In genomic region chr20:51182571-51182970, GRCh38 we compare ENCODE assay signal across 28 cellular contexts.
"Had no signal": no experiment of that assay in that cellular context is flagged by ENCODE, and none has a peak within 500 bp of the region (broad histone marks: within the 10 kb centered on the region; RNA-seq: fewer than 3 reads in every experiment).

No MANE protein-coding gene starts in this region.

- H3K27ac ChIP-seq: adrenal gland, RWPE1, SJCRH30 had no signal

- H3K36me3 ChIP-seq: adrenal gland, SJCRH30 had no signal

- H3K4me3 ChIP-seq: adrenal gland, K562, SJCRH30 had no signal

- ATAC-seq: activated CD4-positive, alpha-beta T cell treated with anti-CD3 and anti-CD28 coated beads for 36 hours; activated T-helper 17 cell treated with anti-CD3 and anti-CD28 coated beads, Interleukin-2, amount 50 U/mL, for 72 hours; K562; Panc1; T-helper 17 cell had no signal

- DNase-seq: activated CD4-positive, alpha-beta memory T cell treated with anti-CD3 and anti-CD28 coated beads, Interleukin-2, amount 10 ng/mL, durations not matched to agents 7 days and 5 days; activated CD4-positive, alpha-beta T cell treated with anti-CD3 and anti-CD28 coated beads for 36 hours; activated CD4-positive, alpha-beta T cell treated with anti-CD3 and anti-CD28 coated beads, Interleukin-2, amount 50 U/mL, for 1 hour; activated CD4-positive, CD25-positive, alpha-beta regulatory T cell; activated gamma-delta T cell; activated naive CD4-positive, alpha-beta T cell treated with anti-CD3 and anti-CD28 coated beads, Interleukin-2, amount 50 U/mL, for 16 hours; activated naive CD8-positive, alpha-beta T cell treated with anti-CD3 and anti-CD28 coated beads, Interleukin-2, amount 10 ng/mL, durations not matched to agents 7 days and 5 days; activated T-cell treated with anti-CD3 and anti-CD28 coated beads for 4 hours; activated T-cell treated with anti-CD3 and anti-CD28 coated beads, Interleukin-2, amount 50 U/mL, for 48 hours; adrenal gland; anterior cingulate cortex; Kasumi-1; NCI-H1048; NCI-H1694; NCI-H2029; NCI-H2107; NCI-H510A treated with DMSO at 0.1 percent for 48 hours; NCI-H69; NK-92 treated with Interleukin-12 subunit alpha and Interleukin-12 subunit beta, amount 100 ng/mL, for 24 hours; OCI-M1; Right ventricle myocardium superior; SJCRH30; T-helper 17 cell; T-helper 9 cell had no signal

- H3K36me3 Mint-ChIP-seq: activated naive CD8-positive, alpha-beta T cell treated with anti-CD3 and anti-CD28 coated beads, Interleukin-2, amount 10 ng/mL, durations not matched to agents 7 days and 5 days had no signal

- H3K9me3 Mint-ChIP-seq: activated CD4-positive, alpha-beta memory T cell treated with anti-CD3 and anti-CD28 coated beads, Interleukin-2, amount 10 ng/mL, durations not matched to agents 7 days and 5 days; activated naive CD8-positive, alpha-beta T cell treated with anti-CD3 and anti-CD28 coated beads, Interleukin-2, amount 10 ng/mL, durations not matched to agents 7 days and 5 days; activated T-helper 17 cell treated with anti-CD3 and anti-CD28 coated beads, Interleukin-2, amount 50 U/mL, for 72 hours had no signal

- H3K4me1 Mint-ChIP-seq: activated CD4-positive, alpha-beta memory T cell treated with anti-CD3 and anti-CD28 coated beads, Interleukin-2, amount 10 ng/mL, durations not matched to agents 7 days and 5 days; activated CD4-positive, alpha-beta T cell treated with anti-CD3 and anti-CD28 coated beads for 36 hours; activated naive CD8-positive, alpha-beta T cell treated with anti-CD3 and anti-CD28 coated beads, Interleukin-2, amount 10 ng/mL, durations not matched to agents 7 days and 5 days; activated T-helper 17 cell treated with anti-CD3 and anti-CD28 coated beads, Interleukin-2, amount 50 U/mL, for 72 hours; T-helper 17 cell had no signal

- H3K4me3 Mint-ChIP-seq: activated CD4-positive, alpha-beta memory T cell treated with anti-CD3 and anti-CD28 coated beads, Interleukin-2, amount 10 ng/mL, durations not matched to agents 7 days and 5 days; activated CD4-positive, alpha-beta T cell treated with anti-CD3 and anti-CD28 coated beads for 36 hours; activated naive CD8-positive, alpha-beta T cell treated with anti-CD3 and anti-CD28 coated beads, Interleukin-2, amount 10 ng/mL, durations not matched to agents 7 days and 5 days; activated T-helper 17 cell treated with anti-CD3 and anti-CD28 coated beads, Interleukin-2, amount 50 U/mL, for 72 hours; T-helper 17 cell had no signal

- H3K27ac Mint-ChIP-seq: activated CD4-positive, alpha-beta memory T cell treated with anti-CD3 and anti-CD28 coated beads, Interleukin-2, amount 10 ng/mL, durations not matched to agents 7 days and 5 days; activated CD4-positive, alpha-beta T cell treated with anti-CD3 and anti-CD28 coated beads for 36 hours; activated naive CD8-positive, alpha-beta T cell treated with anti-CD3 and anti-CD28 coated beads, Interleukin-2, amount 10 ng/mL, durations not matched to agents 7 days and 5 days; activated T-helper 17 cell treated with anti-CD3 and anti-CD28 coated beads, Interleukin-2, amount 50 U/mL, for 72 hours; T-helper 17 cell had no signal

- H3K9me3 ChIP-seq: adrenal gland, SJCRH30 had no signal

- FAIRE-seq: K562 had no signal
